ENCODE assay signal across 20 cellular contexts in the genomic region with DNA sequence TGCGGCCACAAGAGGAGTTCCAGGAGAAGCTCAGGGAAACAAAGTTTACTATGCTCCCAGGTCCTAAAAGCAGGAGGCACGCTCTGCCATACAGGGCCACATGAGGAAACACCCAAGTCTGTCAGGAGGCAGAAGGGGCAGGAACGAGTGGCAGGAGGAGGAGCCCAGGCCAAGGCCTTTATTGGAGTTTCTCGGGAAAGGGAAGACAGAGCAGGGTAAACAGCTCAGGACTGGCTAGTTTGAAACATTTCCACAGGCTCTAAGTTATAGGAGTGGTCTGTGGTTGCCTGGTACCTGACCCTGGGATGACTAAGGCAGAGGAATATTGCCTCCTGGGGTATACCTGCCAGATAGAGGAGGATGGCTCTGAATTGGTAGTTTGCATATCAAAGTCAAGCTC.
"Had no signal": no experiment of that assay in that cellular context is flagged by ENCODE, and none has a peak within 500 bp of the region (broad histone marks: within the 10 kb centered on the region; RNA-seq: fewer than 3 reads in every experiment).

No MANE protein-coding gene starts in this region.

- H3K36me3 Mint-ChIP-seq: natural killer cell had no signal

- ATAC-seq: activated CD8-positive, alpha-beta T cell treated with anti-CD3 and anti-CD28 coated beads for 36 hours; activated naive CD8-positive, alpha-beta T cell treated with anti-CD3 and anti-CD28 coated beads, Interleukin-2, amount 50 U/mL, for 24 hours; natural killer cell had no signal

- H3K9me3 Mint-ChIP-seq: activated B cell treated with CpG ODN at 0.5 μM for 24 hours; activated CD8-positive, alpha-beta T cell treated with anti-CD3 and anti-CD28 coated beads for 36 hours; activated naive CD4-positive, alpha-beta T cell treated with anti-CD3 and anti-CD28 coated beads for 36 hours; activated naive CD8-positive, alpha-beta T cell treated with anti-CD3 and anti-CD28 coated beads, Interleukin-2, amount 50 U/mL, for 24 hours; activated T-helper 2 cell treated with anti-CD3 and anti-CD28 coated beads, Interferon-gamma antibody, Interleukin-2, Interleukin-4, amounts not matched to agents 10 μg/mL and 5 μg/mL and 100 μg/mL, durations not matched to agents 14 hours and 24 hours and 36 hours; memory B cell; natural killer cell; T-helper 1 cell treated with Interleukin-12 subunit alpha and Interleukin-12 subunit beta and Interleukin-4 antibody, amounts not matched to agents 30 μg/mL and 1 μg/mL, for 36 hours had no signal

- H3K27ac ChIP-seq: brain microvascular endothelial cell, neutrophil had no signal

- H3K9me3 ChIP-seq: neutrophil had no signal

- H3K27me3 ChIP-seq: brain microvascular endothelial cell, neutrophil had no signal

- H3K27ac Mint-ChIP-seq: activated B cell treated with CpG ODN at 0.5 μM for 24 hours; activated CD8-positive, alpha-beta T cell treated with anti-CD3 and anti-CD28 coated beads for 36 hours; activated naive CD4-positive, alpha-beta T cell treated with anti-CD3 and anti-CD28 coated beads for 36 hours; activated naive CD8-positive, alpha-beta T cell treated with anti-CD3 and anti-CD28 coated beads, Interleukin-2, amount 50 U/mL, for 24 hours; activated T-cell treated with anti-CD3 and anti-CD28 coated beads, Interleukin-2, amount 50 U/mL, for 24 hours; activated T-helper 2 cell treated with anti-CD3 and anti-CD28 coated beads, Interferon-gamma antibody, Interleukin-2, Interleukin-4, amounts not matched to agents 10 μg/mL and 5 μg/mL and 100 μg/mL, durations not matched to agents 14 hours and 24 hours and 36 hours; memory B cell; natural killer cell; T-helper 1 cell treated with Interleukin-12 subunit alpha and Interleukin-12 subunit beta and Interleukin-4 antibody, amounts not matched to agents 30 μg/mL and 1 μg/mL, for 36 hours had no signal

- H3K4me3 Mint-ChIP-seq: activated B cell treated with CpG ODN at 0.5 μM for 24 hours; activated CD8-positive, alpha-beta T cell treated with anti-CD3 and anti-CD28 coated beads for 36 hours; activated naive CD4-positive, alpha-beta T cell treated with anti-CD3 and anti-CD28 coated beads for 36 hours; activated naive CD8-positive, alpha-beta T cell treated with anti-CD3 and anti-CD28 coated beads, Interleukin-2, amount 50 U/mL, for 24 hours; activated T-cell treated with anti-CD3 and anti-CD28 coated beads, Interleukin-2, amount 50 U/mL, for 24 hours; memory B cell; natural killer cell; T-helper 1 cell treated with Interleukin-12 subunit alpha and Interleukin-12 subunit beta and Interleukin-4 antibody, amounts not matched to agents 30 μg/mL and 1 μg/mL, for 36 hours had no signal

- DNase-seq: activated B cell treated with CpG ODN at 0.5 μM for 24 hours; activated CD4-positive, alpha-beta T cell treated with anti-CD3 and anti-CD28 coated beads for 48 hours; activated CD8-positive, alpha-beta T cell treated with anti-CD3 and anti-CD28 coated beads for 36 hours; activated naive CD4-positive, alpha-beta T cell treated with anti-CD3 and anti-CD28 coated beads for 36 hours; activated naive CD8-positive, alpha-beta T cell treated with anti-CD3 and anti-CD28 coated beads, Interleukin-2, amount 50 U/mL, for 24 hours; activated T-cell treated with anti-CD3 and anti-CD28 coated beads, Interleukin-2, amount 50 U/mL, for 24 hours; aorta; brain microvascular endothelial cell; central memory CD4-positive, alpha-beta T cell; erythroblast; foreskin melanocyte; glutamatergic neuron; hypothalamus; kidney glomerular epithelial cell; natural killer cell; stimulated activated naive CD4-positive, alpha-beta T cell had no signal

- H3K27me3 Mint-ChIP-seq: activated B cell treated with CpG ODN at 0.5 μM for 24 hours; activated CD8-positive, alpha-beta T cell treated with anti-CD3 and anti-CD28 coated beads for 36 hours; activated naive CD8-positive, alpha-beta T cell treated with anti-CD3 and anti-CD28 coated beads, Interleukin-2, amount 50 U/mL, for 24 hours; memory B cell had no signal

- H3K36me3 ChIP-seq: brain microvascular endothelial cell, neutrophil had no signal
